Comparison of ENCODE assay signal across 10 cellular contexts in the genomic region with DNA sequence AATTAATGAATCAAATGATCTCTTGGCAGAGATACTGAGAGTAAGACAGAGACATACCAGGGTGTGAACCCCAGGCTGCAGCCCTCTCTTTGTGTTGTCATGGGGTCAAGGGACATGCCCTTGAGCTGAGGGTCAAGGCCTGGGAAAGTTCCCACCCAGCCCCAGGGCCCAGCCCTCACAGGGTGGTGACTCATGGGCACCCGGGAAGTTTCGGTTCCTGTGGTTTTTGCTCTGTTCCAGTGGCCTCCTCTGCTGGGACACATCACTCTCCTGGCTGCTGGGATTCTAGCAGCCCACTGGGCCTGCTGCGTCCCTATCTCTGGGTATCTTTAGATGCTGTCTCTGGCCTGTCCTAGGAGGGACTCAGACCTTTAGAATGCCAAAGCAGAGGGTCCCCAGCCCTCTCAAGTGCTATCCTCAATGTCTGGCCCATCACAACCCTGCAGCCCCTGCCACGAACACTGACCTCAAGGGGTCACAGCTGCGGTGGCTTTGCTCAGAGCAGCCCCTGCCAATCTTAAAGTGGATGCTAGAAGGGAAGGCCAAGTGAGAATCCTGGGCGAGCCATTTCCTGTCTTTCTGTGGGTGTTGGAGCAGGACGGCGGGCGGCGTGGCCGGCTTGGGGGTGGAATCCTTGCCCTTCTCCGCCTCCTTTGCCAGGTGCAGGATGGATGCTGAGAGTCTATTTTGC.
DNase-seq lines count a peak whose midpoint lies in the region; ATAC-seq and TF ChIP-seq lines count a peak whose summit lies in the region.
"Had no signal": no experiment of that assay in that cellular context is flagged by ENCODE, and none has a peak within 500 bp of the region (broad histone marks: within the 10 kb centered on the region; RNA-seq: fewer than 3 reads in every experiment).

No MANE protein-coding gene starts in this region.

- peak; percentile 52 to 53 for ATAC-seq in natural killer cell treated with Interleukin-12 subunit alpha and Interleukin-12 subunit beta and Interleukin-15 and Interleukin-18, amount 100 ng/mL, for 72 hours
- no peak for ATAC-seq in HG03460 (IDR thresholded peaks at IDR 0.05; ENCODE audit: unreplicated experiment)

- H3K4me1 Mint-ChIP-seq in chondrocyte (ENCODE audit: low read depth), result peaks cover 4% of the 10 kb centered on the region
- H3K4me1 Mint-ChIP-seq in natural killer cell treated with Interleukin-12 subunit alpha and Interleukin-12 subunit beta and Interleukin-15 and Interleukin-18, amount 100 ng/mL, for 72 hours (ENCODE audit: low read depth in 2 of 2), result peaks cover 19 to 26% of the 10 kb centered on the region in 2 donors

- DNase-seq in Daoy (ENCODE audit: low read depth), result peak; percentile 79
- peak; percentile 66 for DNase-seq in M059J (ENCODE audit: low read depth)
- peak; percentile 43 for DNase-seq in chondrocyte (ENCODE audit: low spot score)
- peak; percentile 61 for DNase-seq in natural killer cell treated with Interleukin-12 subunit alpha and Interleukin-12 subunit beta and Interleukin-15 and Interleukin-18, amount 100 ng/mL, for 72 hours (ENCODE audit: low spot score)
- DNase-seq in superior temporal gyrus (ENCODE audit: extremely low spot score), result no peak
- DNase-seq in NCI-H1417 (lab: John Stamatoyannopoulos, UW), result no peak
- DNase-seq in NCI-H1930 (lab: John Stamatoyannopoulos, UW), result no peak
- DNase-seq: dermis blood vessel endothelial cell, NCI-H187 had no signal

- no peak overlapping the region for H3K27ac Mint-ChIP-seq in chondrocyte (ENCODE audit: unreplicated experiment)
- H3K27ac Mint-ChIP-seq in natural killer cell treated with Interleukin-12 subunit alpha and Interleukin-12 subunit beta and Interleukin-15 and Interleukin-18, amount 100 ng/mL, for 72 hours, result no peak overlapping the region

- H3K4me3 Mint-ChIP-seq in chondrocyte (ENCODE audit: unreplicated experiment), result no peak overlapping the region
- no peak overlapping the region for H3K4me3 Mint-ChIP-seq in natural killer cell treated with Interleukin-12 subunit alpha and Interleukin-12 subunit beta and Interleukin-15 and Interleukin-18, amount 100 ng/mL, for 72 hours

- no peak for TF ChIP-seq CTCF in chondrocyte (IDR thresholded peaks at IDR 0.05)

- H3K9me3 Mint-ChIP-seq in chondrocyte (ENCODE audit: low read depth), result no peaks in the 10 kb centered on the region
- H3K9me3 Mint-ChIP-seq in natural killer cell treated with Interleukin-12 subunit alpha and Interleukin-12 subunit beta and Interleukin-15 and Interleukin-18, amount 100 ng/mL, for 72 hours, result no peaks in the 10 kb centered on the region

- peaks cover 11% of the 10 kb centered on the region for H3K27me3 Mint-ChIP-seq in chondrocyte (ENCODE audit: low read depth)
- H3K27me3 Mint-ChIP-seq in natural killer cell treated with Interleukin-12 subunit alpha and Interleukin-12 subunit beta and Interleukin-15 and Interleukin-18, amount 100 ng/mL, for 72 hours, result peaks cover 17 to 29% of the 10 kb centered on the region in 2 donors

- H3K36me3 Mint-ChIP-seq in chondrocyte (ENCODE audit: low read depth), result no peaks in the 10 kb centered on the region
- H3K36me3 Mint-ChIP-seq in natural killer cell treated with Interleukin-12 subunit alpha and Interleukin-12 subunit beta and Interleukin-15 and Interleukin-18, amount 100 ng/mL, for 72 hours, result no peaks in the 10 kb centered on the region

Comparison
In these comparisons a context has a peak if more than half of its experiments do, and no peak if none do; other contexts are left out.
1. DNase-seq: peak in Daoy (single experiment), M059J (single experiment), chondrocyte (single experiment) and natural killer cell treated with Interleukin-12 subunit alpha and Interleukin-12 subunit beta and Interleukin-15 and Interleukin-18, amount 100 ng/mL, for 72 hours (single experiment); none in superior temporal gyrus (single experiment), NCI-H1417 (0 of 3) and NCI-H1930 (0 of 2).